Comparison of ENCODE assay signal across 11 cellular contexts in the genomic region with DNA sequence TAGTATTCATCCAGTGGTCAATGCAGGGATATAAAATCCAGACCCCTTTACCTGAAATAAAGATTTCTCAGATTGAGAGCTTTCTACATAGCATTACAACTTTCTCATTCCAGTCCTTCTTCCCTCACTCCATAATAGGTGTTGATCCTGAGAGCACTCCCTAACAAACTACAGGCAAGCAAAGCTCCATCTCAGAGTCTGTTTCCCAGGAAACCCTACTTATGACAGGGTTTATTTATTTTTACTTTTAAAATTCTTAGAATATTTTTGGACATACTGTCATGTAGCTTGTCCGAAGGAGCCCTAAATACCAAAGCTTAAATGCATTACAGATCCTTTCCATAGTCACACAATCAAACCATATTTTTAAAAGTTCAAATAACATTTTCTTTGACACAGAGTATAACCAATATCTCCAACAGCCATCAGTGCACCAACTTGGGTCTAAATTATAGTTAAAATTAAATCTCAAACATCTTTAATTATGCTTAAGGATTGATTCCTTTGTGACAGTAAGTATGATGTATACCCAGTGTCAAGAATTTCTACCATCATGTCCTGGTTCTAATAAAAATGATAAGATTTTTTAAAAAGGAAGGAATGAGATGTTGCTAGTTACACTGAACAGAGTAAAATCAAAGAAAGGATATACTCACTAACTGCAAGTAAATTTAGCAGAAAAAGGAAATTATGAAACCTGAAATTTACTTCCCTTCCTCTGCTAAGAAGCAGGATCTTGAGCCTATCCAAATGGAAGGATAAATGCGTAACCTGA.
"Had no signal": no experiment of that assay in that cellular context is flagged by ENCODE, and none has a peak within 500 bp of the region (broad histone marks: within the 10 kb centered on the region; RNA-seq: fewer than 3 reads in every experiment).

No MANE protein-coding gene starts in this region.

- H3K4me3 ChIP-seq: gastrocnemius medialis, ovary, thoracic aorta had no signal

- DNase-seq: activated effector memory CD4-positive, alpha-beta T cell treated with Interleukin-2 at 50 U/mL for 16 hours; activated T-cell treated with anti-CD3 and anti-CD28 coated beads, Interleukin-2, amount 50 U/mL, for 24 hours; amniotic stem cell; gastrocnemius medialis; kidney; ovary; stimulated activated CD4-positive, alpha-beta T cell treated with anti-CD3 and anti-CD28 coated beads, Interleukin-15, amount 100 ng/mL, for 24 hours; stimulated activated CD4-positive, alpha-beta T cell treated with anti-CD3 and anti-CD28 coated beads, Interleukin-4, amount 100 ng/mL, for 24 hours; stimulated activated naive CD8-positive, alpha-beta T cell treated with anti-CD3 and anti-CD28 coated beads, Interleukin-15, amount 100 ng/mL, for 72 hours; T-helper 2 cell had no signal

- H3K4me1 ChIP-seq: gastrocnemius medialis had no signal

- H3K27ac ChIP-seq: gastrocnemius medialis, ovary had no signal

- H3K36me3 ChIP-seq: gastrocnemius medialis, ovary, thoracic aorta had no signal

- H3K27me3 ChIP-seq: gastrocnemius medialis, ovary had no signal

- H3K9me3 ChIP-seq: gastrocnemius medialis, ovary, thoracic aorta had no signal
